In the genomic region with DNA sequence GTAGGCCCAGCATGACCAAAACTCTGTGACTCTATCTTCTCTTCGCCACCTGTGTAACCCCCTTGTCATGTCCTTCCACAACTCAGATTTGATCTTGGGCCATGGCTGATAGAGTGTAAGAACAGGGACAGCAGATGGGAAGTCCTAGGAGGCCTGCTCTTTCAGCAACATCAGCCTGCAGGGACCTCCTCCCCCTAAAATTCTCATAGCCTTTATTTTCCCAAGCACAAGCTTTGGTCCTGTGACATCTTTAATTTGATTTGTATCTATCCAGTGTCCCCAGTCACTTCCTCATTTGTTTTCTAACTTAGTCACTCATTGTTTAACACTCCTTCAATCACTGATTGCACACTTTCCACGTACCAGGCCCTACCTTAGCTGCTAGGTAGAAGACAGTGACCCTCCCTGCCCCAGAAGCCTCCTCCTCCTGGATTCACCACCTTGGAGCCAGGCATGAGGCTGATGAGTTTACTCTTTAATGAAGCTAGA, we compare ENCODE assay signal across 1 cellular context.
TF ChIP-seq lines count a peak whose summit lies in the region.

No MANE protein-coding gene starts in this region.

TF ChIP-seq in K562, 482 proteins besides CTCF, POLR2A, EP300 and RAD21 (continued from another document and continues in another):
- no peak for TF ChIP-seq RNF219 (CRISPR knock-in tag; IDR thresholded peaks at IDR 0.05)
- no peak for TF ChIP-seq ZNF124 (CRISPR knock-in tag; IDR thresholded peaks at IDR 0.05)
- TF ChIP-seq SRF (CRISPR knock-in tag; IDR thresholded peaks at IDR 0.05) = no peak
- no peak for TF ChIP-seq NRF1 (conservative IDR thresholded peaks at IDR 0.05 in 1 of 2, IDR thresholded peaks at IDR 0.05 in 1 of 2)
- no peak for TF ChIP-seq ZNF140 (CRISPR knock-in tag; IDR thresholded peaks at IDR 0.05)
- no peak for TF ChIP-seq RBM17 (IDR thresholded peaks at IDR 0.05; ENCODE audit: borderline replicate concordance, low read depth, low read length)
- 0 out of 2 replicates have a peak, but pooled peaks have one; percentile 43 for TF ChIP-seq ZEB2 (IDR thresholded peaks at IDR 0.05)
- TF ChIP-seq, protein P1, sequence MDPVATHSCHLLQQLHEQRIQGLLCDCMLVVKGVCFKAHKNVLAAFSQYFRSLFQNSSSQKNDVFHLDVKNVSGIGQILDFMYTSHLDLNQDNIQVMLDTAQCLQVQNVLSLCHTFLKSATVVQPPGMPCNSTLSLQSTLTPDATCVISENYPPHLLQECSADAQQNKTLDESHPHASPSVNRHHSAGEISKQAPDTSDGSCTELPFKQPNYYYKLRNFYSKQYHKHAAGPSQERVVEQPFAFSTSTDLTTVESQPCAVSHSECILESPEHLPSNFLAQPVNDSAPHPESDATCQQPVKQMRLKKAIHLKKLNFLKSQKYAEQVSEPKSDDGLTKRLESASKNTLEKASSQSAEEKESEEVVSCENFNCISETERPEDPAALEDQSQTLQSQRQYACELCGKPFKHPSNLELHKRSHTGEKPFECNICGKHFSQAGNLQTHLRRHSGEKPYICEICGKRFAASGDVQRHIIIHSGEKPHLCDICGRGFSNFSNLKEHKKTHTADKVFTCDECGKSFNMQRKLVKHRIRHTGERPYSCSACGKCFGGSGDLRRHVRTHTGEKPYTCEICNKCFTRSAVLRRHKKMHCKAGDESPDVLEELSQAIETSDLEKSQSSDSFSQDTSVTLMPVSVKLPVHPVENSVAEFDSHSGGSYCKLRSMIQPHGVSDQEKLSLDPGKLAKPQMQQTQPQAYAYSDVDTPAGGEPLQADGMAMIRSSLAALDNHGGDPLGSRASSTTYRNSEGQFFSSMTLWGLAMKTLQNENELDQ (CRISPR knock-in tag; IDR thresholded peaks at IDR 0.05; ENCODE audit: borderline replicate concordance) = no peak
- TF ChIP-seq BRD9 (IDR thresholded peaks at IDR 0.05; ENCODE audit: low read depth, partially characterized antibody) = no peak
- TF ChIP-seq, protein P2, sequence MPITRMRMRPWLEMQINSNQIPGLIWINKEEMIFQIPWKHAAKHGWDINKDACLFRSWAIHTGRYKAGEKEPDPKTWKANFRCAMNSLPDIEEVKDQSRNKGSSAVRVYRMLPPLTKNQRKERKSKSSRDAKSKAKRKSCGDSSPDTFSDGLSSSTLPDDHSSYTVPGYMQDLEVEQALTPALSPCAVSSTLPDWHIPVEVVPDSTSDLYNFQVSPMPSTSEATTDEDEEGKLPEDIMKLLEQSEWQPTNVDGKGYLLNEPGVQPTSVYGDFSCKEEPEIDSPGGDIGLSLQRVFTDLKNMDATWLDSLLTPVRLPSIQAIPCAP (CRISPR knock-in tag; IDR thresholded peaks at IDR 0.05; ENCODE audit: borderline replicate concordance) = no peak
- TF ChIP-seq, protein P3, sequence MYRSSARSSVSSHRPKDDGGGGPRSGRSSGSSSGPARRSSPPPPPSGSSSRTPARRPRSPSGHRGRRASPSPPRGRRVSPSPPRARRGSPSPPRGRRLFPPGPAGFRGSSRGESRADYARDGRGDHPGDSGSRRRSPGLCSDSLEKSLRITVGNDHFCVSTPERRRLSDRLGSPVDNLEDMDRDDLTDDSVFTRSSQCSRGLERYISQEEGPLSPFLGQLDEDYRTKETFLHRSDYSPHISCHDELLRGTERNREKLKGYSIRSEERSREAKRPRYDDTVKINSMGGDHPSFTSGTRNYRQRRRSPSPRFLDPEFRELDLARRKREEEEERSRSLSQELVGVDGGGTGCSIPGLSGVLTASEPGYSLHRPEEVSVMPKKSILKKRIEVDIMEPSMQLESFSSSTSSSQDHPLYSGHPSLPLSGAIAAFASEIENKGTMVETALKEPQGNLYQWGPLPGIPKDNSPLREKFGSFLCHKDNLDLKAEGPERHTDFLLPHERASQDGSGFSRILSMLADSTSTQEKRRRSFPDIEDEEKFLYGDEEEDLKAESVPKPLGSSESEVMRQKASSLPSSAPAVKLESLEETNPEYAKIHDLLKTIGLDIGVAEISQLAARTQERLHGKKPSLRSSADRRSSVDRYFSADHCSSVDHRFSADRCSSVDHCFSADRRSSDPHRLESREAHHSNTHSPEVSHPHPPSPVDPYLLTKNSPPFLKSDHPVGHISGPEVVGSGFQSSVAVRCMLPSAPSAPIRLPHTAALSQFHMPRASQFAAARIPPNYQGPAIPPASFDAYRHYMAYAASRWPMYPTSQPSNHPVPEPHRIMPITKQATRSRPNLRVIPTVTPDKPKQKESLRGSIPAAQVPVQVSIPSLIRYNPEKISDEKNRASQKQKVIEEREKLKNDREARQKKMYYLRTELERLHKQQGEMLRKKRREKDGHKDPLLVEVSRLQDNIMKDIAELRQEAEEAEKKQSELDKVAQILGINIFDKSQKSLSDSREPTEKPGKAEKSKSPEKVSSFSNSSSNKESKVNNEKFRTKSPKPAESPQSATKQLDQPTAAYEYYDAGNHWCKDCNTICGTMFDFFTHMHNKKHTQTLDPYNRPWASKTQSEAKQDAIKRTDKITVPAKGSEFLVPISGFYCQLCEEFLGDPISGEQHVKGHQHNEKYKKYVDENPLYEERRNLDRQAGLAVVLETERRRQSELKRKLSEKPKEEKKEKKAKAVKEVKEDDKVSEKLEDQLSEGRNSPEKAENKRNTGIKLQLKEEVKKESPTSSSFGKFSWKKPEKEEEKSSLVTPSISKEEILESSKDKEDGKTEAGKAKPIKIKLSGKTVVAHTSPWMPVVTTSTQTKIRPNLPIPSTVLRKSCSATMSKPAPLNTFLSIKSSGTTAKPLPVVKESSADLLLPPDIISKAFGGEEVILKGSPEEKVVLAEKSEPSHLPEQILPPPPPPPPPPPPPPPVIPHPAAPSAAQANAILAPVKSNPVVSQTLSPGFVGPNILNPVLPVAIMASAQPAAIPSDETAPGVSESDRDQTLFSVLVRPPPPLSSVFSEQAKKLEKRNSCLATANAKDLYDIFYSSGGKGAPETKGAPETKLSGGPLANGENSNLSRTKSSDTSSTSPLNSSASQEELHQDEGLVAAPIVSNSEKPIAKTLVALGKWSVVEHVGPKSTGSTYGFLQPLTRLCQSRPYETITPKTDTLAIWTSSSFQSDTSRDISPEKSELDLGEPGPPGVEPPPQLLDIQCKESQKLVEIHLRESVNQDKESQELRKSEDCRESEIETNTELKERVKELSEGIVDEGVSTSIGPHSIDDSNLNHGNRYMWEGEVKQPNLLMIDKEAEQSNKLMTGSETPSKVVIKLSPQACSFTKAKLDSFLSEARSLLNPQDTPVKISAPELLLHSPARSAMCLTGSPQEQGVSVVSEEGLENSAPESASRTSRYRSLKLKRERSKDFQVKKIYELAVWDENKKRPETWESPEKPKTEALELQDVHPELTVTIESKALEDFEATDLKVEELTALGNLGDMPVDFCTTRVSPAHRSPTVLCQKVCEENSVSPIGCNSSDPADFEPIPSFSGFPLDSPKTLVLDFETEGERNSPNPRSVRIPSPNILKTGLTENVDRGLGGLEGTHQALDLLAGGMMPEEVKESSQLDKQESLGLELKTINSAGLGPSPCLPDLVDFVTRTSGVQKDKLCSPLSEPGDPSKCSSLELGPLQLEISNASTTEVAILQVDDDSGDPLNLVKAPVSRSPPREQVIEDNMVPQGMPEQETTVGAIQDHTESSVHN (IDR thresholded peaks at IDR 0.05; ENCODE audit: borderline replicate concordance in 1 of 2, low read depth in 1 of 2) = 0 out of 4 replicates have a peak, but pooled peaks of 1 of the 2 experiments have one; percentile 13
- no peak for TF ChIP-seq UBTF (IDR thresholded peaks at IDR 0.05; ENCODE audit: borderline replicate concordance in 1 of 2, low read depth in 2 of 2, low read length in 2 of 2)
- TF ChIP-seq, protein P4, sequence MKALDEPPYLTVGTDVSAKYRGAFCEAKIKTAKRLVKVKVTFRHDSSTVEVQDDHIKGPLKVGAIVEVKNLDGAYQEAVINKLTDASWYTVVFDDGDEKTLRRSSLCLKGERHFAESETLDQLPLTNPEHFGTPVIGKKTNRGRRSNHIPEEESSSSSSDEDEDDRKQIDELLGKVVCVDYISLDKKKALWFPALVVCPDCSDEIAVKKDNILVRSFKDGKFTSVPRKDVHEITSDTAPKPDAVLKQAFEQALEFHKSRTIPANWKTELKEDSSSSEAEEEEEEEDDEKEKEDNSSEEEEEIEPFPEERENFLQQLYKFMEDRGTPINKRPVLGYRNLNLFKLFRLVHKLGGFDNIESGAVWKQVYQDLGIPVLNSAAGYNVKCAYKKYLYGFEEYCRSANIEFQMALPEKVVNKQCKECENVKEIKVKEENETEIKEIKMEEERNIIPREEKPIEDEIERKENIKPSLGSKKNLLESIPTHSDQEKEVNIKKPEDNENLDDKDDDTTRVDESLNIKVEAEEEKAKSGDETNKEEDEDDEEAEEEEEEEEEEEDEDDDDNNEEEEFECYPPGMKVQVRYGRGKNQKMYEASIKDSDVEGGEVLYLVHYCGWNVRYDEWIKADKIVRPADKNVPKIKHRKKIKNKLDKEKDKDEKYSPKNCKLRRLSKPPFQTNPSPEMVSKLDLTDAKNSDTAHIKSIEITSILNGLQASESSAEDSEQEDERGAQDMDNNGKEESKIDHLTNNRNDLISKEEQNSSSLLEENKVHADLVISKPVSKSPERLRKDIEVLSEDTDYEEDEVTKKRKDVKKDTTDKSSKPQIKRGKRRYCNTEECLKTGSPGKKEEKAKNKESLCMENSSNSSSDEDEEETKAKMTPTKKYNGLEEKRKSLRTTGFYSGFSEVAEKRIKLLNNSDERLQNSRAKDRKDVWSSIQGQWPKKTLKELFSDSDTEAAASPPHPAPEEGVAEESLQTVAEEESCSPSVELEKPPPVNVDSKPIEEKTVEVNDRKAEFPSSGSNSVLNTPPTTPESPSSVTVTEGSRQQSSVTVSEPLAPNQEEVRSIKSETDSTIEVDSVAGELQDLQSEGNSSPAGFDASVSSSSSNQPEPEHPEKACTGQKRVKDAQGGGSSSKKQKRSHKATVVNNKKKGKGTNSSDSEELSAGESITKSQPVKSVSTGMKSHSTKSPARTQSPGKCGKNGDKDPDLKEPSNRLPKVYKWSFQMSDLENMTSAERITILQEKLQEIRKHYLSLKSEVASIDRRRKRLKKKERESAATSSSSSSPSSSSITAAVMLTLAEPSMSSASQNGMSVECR (CRISPR knock-in tag; IDR thresholded peaks at IDR 0.05) = no peak
- no peak for TF ChIP-seq COPS2 (conservative IDR thresholded peaks at IDR 0.05)
- TF ChIP-seq ZNF668 (CRISPR knock-in tag; IDR thresholded peaks at IDR 0.05) = no peak
- TF ChIP-seq SREBF2 (CRISPR knock-in tag; IDR thresholded peaks at IDR 0.05) = no peak
- no peak for TF ChIP-seq RUNX1 (IDR thresholded peaks at IDR 0.05; ENCODE audit: low read depth)
- no peak for TF ChIP-seq PCBP1 (IDR thresholded peaks at IDR 0.05; ENCODE audit: low read depth, low read length, poor library complexity, severe bottlenecking)
- no peak for TF ChIP-seq SRSF7 (optimal IDR thresholded peaks at IDR 0.05; ENCODE audit: low read depth, low read length)
- peak; percentile 62; the same call in 1 of the 2 replicates for TF ChIP-seq TEAD4 (IDR thresholded peaks at IDR 0.05; ENCODE audit: low read length)
- TF ChIP-seq TEAD4 (CRISPR knock-in tag; IDR thresholded peaks at IDR 0.05; ENCODE audit: borderline replicate concordance) = no peak
- no peak for TF ChIP-seq MITF (IDR thresholded peaks at IDR 0.05)
- peak; percentile 77 for TF ChIP-seq ARID1B (IDR thresholded peaks at IDR 0.05)
- TF ChIP-seq LCOR (CRISPR knock-in tag; IDR thresholded peaks at IDR 0.05) = no peak
- no peak for TF ChIP-seq STAG1 (CRISPR knock-in tag; IDR thresholded peaks at IDR 0.05; ENCODE audit: borderline replicate concordance)
- no peak for TF ChIP-seq GABPB2 (CRISPR knock-in tag; conservative IDR thresholded peaks at IDR 0.05)
- TF ChIP-seq, protein P5, sequence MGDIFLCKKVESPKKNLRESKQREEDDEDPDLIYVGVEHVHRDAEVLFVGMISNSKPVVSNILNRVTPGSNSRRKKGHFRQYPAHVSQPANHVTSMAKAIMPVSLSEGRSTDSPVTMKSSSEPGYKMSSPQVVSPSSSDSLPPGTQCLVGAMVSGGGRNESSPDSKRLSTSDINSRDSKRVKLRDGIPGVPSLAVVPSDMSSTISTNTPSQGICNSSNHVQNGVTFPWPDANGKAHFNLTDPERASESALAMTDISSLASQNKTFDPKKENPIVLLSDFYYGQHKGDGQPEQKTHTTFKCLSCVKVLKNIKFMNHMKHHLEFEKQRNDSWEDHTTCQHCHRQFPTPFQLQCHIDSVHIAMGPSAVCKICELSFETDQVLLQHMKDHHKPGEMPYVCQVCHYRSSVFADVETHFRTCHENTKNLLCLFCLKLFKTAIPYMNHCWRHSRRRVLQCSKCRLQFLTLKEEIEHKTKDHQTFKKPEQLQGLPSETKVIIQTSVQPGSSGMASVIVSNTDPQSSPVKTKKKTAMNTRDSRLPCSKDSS (IDR thresholded peaks at IDR 0.05; ENCODE audit: low read depth, partially characterized antibody) = no peak
- TF ChIP-seq NONO (IDR thresholded peaks at IDR 0.05; ENCODE audit: low read depth in 2 of 2, low read length in 1 of 2) = no peak
